In genomic region chr19:4969292-4969771, GRCh38 we compare ENCODE assay signal across 1 cellular context.
TF ChIP-seq lines count a peak whose summit lies in the region.

No MANE protein-coding gene starts in this region.

TF ChIP-seq in GM23338, 12 proteins besides CTCF, POLR2A, EP300 and RAD21 (continued from another document):
- TF ChIP-seq, protein P1, sequence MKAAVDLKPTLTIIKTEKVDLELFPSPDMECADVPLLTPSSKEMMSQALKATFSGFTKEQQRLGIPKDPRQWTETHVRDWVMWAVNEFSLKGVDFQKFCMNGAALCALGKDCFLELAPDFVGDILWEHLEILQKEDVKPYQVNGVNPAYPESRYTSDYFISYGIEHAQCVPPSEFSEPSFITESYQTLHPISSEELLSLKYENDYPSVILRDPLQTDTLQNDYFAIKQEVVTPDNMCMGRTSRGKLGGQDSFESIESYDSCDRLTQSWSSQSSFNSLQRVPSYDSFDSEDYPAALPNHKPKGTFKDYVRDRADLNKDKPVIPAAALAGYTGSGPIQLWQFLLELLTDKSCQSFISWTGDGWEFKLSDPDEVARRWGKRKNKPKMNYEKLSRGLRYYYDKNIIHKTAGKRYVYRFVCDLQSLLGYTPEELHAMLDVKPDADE (IDR thresholded peaks at IDR 0.05), result no peak
- TF ChIP-seq ZNF331 (CRISPR knock-in tag; IDR thresholded peaks at IDR 0.05; ENCODE audit: low read depth), result no peak
- TF ChIP-seq NANOG (IDR thresholded peaks at IDR 0.05; ENCODE audit: borderline replicate concordance), result no peak
- no peak for TF ChIP-seq EZH2 (IDR thresholded peaks at IDR 0.05; ENCODE audit: low read depth, unreplicated experiment)
- TF ChIP-seq, protein P2, sequence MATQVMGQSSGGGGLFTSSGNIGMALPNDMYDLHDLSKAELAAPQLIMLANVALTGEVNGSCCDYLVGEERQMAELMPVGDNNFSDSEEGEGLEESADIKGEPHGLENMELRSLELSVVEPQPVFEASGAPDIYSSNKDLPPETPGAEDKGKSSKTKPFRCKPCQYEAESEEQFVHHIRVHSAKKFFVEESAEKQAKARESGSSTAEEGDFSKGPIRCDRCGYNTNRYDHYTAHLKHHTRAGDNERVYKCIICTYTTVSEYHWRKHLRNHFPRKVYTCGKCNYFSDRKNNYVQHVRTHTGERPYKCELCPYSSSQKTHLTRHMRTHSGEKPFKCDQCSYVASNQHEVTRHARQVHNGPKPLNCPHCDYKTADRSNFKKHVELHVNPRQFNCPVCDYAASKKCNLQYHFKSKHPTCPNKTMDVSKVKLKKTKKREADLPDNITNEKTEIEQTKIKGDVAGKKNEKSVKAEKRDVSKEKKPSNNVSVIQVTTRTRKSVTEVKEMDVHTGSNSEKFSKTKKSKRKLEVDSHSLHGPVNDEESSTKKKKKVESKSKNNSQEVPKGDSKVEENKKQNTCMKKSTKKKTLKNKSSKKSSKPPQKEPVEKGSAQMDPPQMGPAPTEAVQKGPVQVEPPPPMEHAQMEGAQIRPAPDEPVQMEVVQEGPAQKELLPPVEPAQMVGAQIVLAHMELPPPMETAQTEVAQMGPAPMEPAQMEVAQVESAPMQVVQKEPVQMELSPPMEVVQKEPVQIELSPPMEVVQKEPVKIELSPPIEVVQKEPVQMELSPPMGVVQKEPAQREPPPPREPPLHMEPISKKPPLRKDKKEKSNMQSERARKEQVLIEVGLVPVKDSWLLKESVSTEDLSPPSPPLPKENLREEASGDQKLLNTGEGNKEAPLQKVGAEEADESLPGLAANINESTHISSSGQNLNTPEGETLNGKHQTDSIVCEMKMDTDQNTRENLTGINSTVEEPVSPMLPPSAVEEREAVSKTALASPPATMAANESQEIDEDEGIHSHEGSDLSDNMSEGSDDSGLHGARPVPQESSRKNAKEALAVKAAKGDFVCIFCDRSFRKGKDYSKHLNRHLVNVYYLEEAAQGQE (IDR thresholded peaks at IDR 0.05; ENCODE audit: unreplicated experiment), result no peak
- TF ChIP-seq JUNB (IDR thresholded peaks at IDR 0.05; ENCODE audit: unreplicated experiment), result no peak
